Comparison of ENCODE assay signal across 23 cellular contexts in the genomic region with DNA sequence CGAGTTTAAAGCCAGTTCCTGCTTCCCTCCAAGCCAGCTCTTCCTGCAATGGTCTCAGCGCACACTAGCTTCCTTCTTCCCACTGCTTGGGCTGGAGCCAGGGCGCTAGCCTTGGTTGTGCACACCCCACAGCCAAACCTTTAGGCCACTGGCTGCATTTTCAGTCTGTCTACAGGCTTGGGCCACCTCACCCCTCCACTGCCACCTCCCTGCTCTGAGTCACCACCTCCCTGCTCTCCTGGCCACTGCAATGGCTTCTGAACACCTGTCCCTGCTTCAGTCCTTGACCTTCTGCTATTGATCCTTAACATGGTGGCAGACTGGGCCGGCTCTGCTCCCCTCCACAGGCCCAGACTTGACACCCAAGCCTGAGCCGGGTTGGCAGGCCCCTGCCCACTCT.
DNase-seq lines count a peak whose midpoint lies in the region; ATAC-seq, FAIRE-seq and TF ChIP-seq lines count a peak whose summit lies in the region.
"Had no signal": no experiment of that assay in that cellular context is flagged by ENCODE, and none has a peak within 500 bp of the region (broad histone marks: within the 10 kb centered on the region; RNA-seq: fewer than 3 reads in every experiment).

No MANE protein-coding gene starts in this region.

- H3K4me2 ChIP-seq in HepG2 (ENCODE audit: low read depth, low read length), result no peak overlapping the region

- no peak for TF ChIP-seq POLR2A in HepG2 (IDR thresholded peaks at IDR 0.05; ENCODE audit: insufficient read depth in 1 of 2, low read depth in 2 of 2, low read length in 2 of 2)

- WGBS in HepG2 (ENCODE audit: low lambda C conversion rate), result 71% methylated on average over 5 of the region's 5 CpGs

- H3K27ac Mint-ChIP-seq in activated CD8-positive, alpha-beta T cell treated with anti-CD3 and anti-CD28 coated beads for 36 hours, result peak overlapping the region; percentile 57
- H3K27ac Mint-ChIP-seq in natural killer cell, result peak overlapping the region in 1 of 2 donors; percentile 41
- H3K27ac Mint-ChIP-seq: activated CD4-positive, alpha-beta T cell treated with anti-CD3 and anti-CD28 coated beads, Interleukin-2, amount 10 ng/mL, durations not matched to agents 7 days and 5 days; CD4-positive, alpha-beta memory T cell had no signal

- in situ Hi-C loops in KBM-7 (cut with MboI; ENCODE audit: low pct_unique_long_range_greater_than_20kb, low sequenced_read_pairs) (no loop called here), HepG2 (cut with HindIII; ENCODE audit: extremely low pct_ligation_motif_present, low pct_unique_long_range_greater_than_20kb) (no loop called here)

- CTCF ChIA-PET in activated CD8-positive, alpha-beta T cell treated with anti-CD3 and anti-CD28 coated beads for 36 hours (lab: Charles Lee), result no interaction called here
- CTCF ChIA-PET in HepG2 (lab: Yijun Ruan, JAX; ENCODE audit: low intra/inter-chr PET ratio, low total read pairs), result no interaction called here

- H3K27me3 Mint-ChIP-seq in activated CD8-positive, alpha-beta T cell treated with anti-CD3 and anti-CD28 coated beads for 36 hours, result no peaks in the 10 kb centered on the region
- H3K27me3 Mint-ChIP-seq in natural killer cell (ENCODE audit: low read depth in 2 of 2), result no peaks in the 10 kb centered on the region
- H3K27me3 Mint-ChIP-seq: activated CD4-positive, alpha-beta T cell treated with anti-CD3 and anti-CD28 coated beads, Interleukin-2, amount 10 ng/mL, durations not matched to agents 7 days and 5 days; CD4-positive, alpha-beta memory T cell; naive B cell had no signal

- TF ChIP-seq CTCF in activated CD8-positive, alpha-beta T cell treated with anti-CD3 and anti-CD28 coated beads for 36 hours (IDR thresholded peaks at IDR 0.05), result no peak
- TF ChIP-seq CTCF in HepG2 (CRISPR knock-in tag; IDR thresholded peaks at IDR 0.05) (0 out of 2 replicates have a peak, but pooled peaks have one; percentile 5), natural killer cell (IDR thresholded peaks at IDR 0.05) (no peak)

- H4K20me1 ChIP-seq in HepG2 (ENCODE audit: insufficient read depth, low read length), result no peaks in the 10 kb centered on the region

- TF ChIP-seq EP300 in HepG2 (IDR thresholded peaks at IDR 0.05; ENCODE audit: low read depth in 2 of 2, low read length in 2 of 2) (no peak), HepG2 (CRISPR knock-in tag; IDR thresholded peaks at IDR 0.05; ENCODE audit: borderline replicate concordance) (no peak)

- H2AFZ ChIP-seq in HepG2 (ENCODE audit: low read length), result no peak overlapping the region

- no peak for FAIRE-seq in HepG2 (lab: Jason Lieb, UNC)
- FAIRE-seq: endothelial cell of umbilical vein, H54, islet of Langerhans had no signal

- peaks cover 0 to 5% of the 10 kb centered on the region in 2 experiments; a peak in 1 of 5 replicates for H3K36me3 ChIP-seq in HepG2 (replicated peaks in 1 of 2; ENCODE audit: control insufficient read depth in 1 of 2, insufficient read depth in 2 of 2, low read length in 2 of 2)
- H3K36me3 ChIP-seq: Peyer's patch, SJCRH30, thyroid gland had no signal

- H3K4me3 Mint-ChIP-seq in activated CD8-positive, alpha-beta T cell treated with anti-CD3 and anti-CD28 coated beads for 36 hours, result no peak overlapping the region
- no peak overlapping the region for H3K4me3 Mint-ChIP-seq in natural killer cell
- H3K4me3 Mint-ChIP-seq: activated CD4-positive, alpha-beta T cell treated with anti-CD3 and anti-CD28 coated beads, Interleukin-2, amount 10 ng/mL, durations not matched to agents 7 days and 5 days; CD4-positive, alpha-beta memory T cell; WTC11 had no signal

- H3K36me3 Mint-ChIP-seq in activated CD8-positive, alpha-beta T cell treated with anti-CD3 and anti-CD28 coated beads for 36 hours (ENCODE audit: low read depth), result peaks cover 40% of the 10 kb centered on the region
- H3K36me3 Mint-ChIP-seq in natural killer cell, result no peaks in the 10 kb centered on the region

- H3K4me3 ChIP-seq in HepG2 (replicated peaks in 1 of 3; ENCODE audit: insufficient read depth in 1 of 3, low read depth in 2 of 3, low read length in 3 of 3), result no peak overlapping the region
- H3K4me3 ChIP-seq: Peyer's patch, SJCRH30, stomach, thyroid gland had no signal

- TF ChIP-seq RAD21 in HepG2 (CRISPR knock-in tag; IDR thresholded peaks at IDR 0.05), result no peak

- no peaks in the 10 kb centered on the region for H3K79me2 ChIP-seq in HepG2 (ENCODE audit: insufficient read depth, low read length)

- intact Hi-C loops in activated CD8-positive, alpha-beta T cell treated with anti-CD3 and anti-CD28 coated beads for 36 hours (cut with micrococcal nuclease), result no loop called here
- intact Hi-C loops in HepG2 (cut with micrococcal nuclease; ENCODE audit: unreplicated experiment) (loop anchor here (5.0 kb wide), 1 partner anchor 208 kb away; no protein-coding TSS in a partner anchor), natural killer cell (cut with micrococcal nuclease) (no loop called here)

- no peaks in the 10 kb centered on the region for H3K9me3 ChIP-seq in HepG2 (ENCODE audit: low read length)
- H3K9me3 ChIP-seq: thyroid gland had no signal

- H3K9me3 Mint-ChIP-seq in activated CD8-positive, alpha-beta T cell treated with anti-CD3 and anti-CD28 coated beads for 36 hours, result no peaks in the 10 kb centered on the region
- H3K9me3 Mint-ChIP-seq in natural killer cell, result no peaks in the 10 kb centered on the region

- peak; percentile 6 for DNase-seq in NCI-H510A treated with DMSO at 0.1 percent for 48 hours (lab: John Stamatoyannopoulos, UW)
- DNase-seq in NCI-H510A (lab: John Stamatoyannopoulos, UW), result no peak
- DNase-seq in KBM-7, result peak; percentile 4
- no peak for DNase-seq in activated CD8-positive, alpha-beta T cell treated with anti-CD3 and anti-CD28 coated beads for 36 hours
- no peak for DNase-seq in HepG2 (ENCODE audit: low spot score)
- no peak for DNase-seq in natural killer cell
- no peak for DNase-seq in hypothalamus (lab: John Stamatoyannopoulos, UW)
- DNase-seq: activated CD4-positive, alpha-beta T cell treated with anti-CD3 and anti-CD28 coated beads, Interleukin-2, amount 10 ng/mL, durations not matched to agents 7 days and 5 days; CD4-positive, alpha-beta memory T cell; DMS 273 treated with DMSO at 0.1 percent for 48 hours; left ventricle myocardium superior; naive B cell; NCI-H1436 treated with DMSO at 0.1 percent for 48 hours; Peyer's patch; SJCRH30; stomach; T1000; thyroid gland had no signal

- ATAC-seq in activated CD8-positive, alpha-beta T cell treated with anti-CD3 and anti-CD28 coated beads for 36 hours, result no peak
- peak; percentile 75 for ATAC-seq in HepG2
- no peak for ATAC-seq in natural killer cell
- ATAC-seq in GM21526 (IDR thresholded peaks at IDR 0.05; ENCODE audit: low FRiP score, unreplicated experiment), result no peak
- ATAC-seq: left ventricle myocardium superior, WTC11 had no signal

- H3K4me1 Mint-ChIP-seq in activated CD8-positive, alpha-beta T cell treated with anti-CD3 and anti-CD28 coated beads for 36 hours (ENCODE audit: low read depth), result no peaks in the 10 kb centered on the region
- H3K4me1 Mint-ChIP-seq in natural killer cell, result peaks cover 0 to 6% of the 10 kb centered on the region in 2 donors
- H3K4me1 Mint-ChIP-seq: activated CD4-positive, alpha-beta T cell treated with anti-CD3 and anti-CD28 coated beads, Interleukin-2, amount 10 ng/mL, durations not matched to agents 7 days and 5 days; CD4-positive, alpha-beta memory T cell had no signal

- no peaks in the 10 kb centered on the region for H3K27me3 ChIP-seq in HepG2 (ENCODE audit: control insufficient read depth in 1 of 2, insufficient read depth in 2 of 2, low read length in 2 of 2)
- H3K27me3 ChIP-seq: Peyer's patch, SJCRH30, stomach, thyroid gland had no signal

- no peak overlapping the region for H3K9ac ChIP-seq in HepG2 (ENCODE audit: insufficient read depth, low read depth, low read length)

- no TSS peak for BruUV-seq in HepG2 (replicated peaks; lab: Mats Ljungman, UMichigan)

- peaks cover 27% of the 10 kb centered on the region for H3K4me1 ChIP-seq in HepG2 (ENCODE audit: insufficient read depth, low read length)
- H3K4me1 ChIP-seq: Peyer's patch, stomach, thyroid gland had no signal

- H3K27ac ChIP-seq in HepG2 (ENCODE audit: extremely low read length, insufficient read depth, low read length), result peak overlapping the region; percentile 23
- H3K27ac ChIP-seq: Peyer's patch, SJCRH30, stomach, thyroid gland had no signal

- POLR2A ChIA-PET in activated CD8-positive, alpha-beta T cell treated with anti-CD3 and anti-CD28 coated beads for 36 hours (lab: Charles Lee), result interaction anchor here (0.8 kb wide), 1 partner anchor 31 kb away, joined by 3 read pairs; no protein-coding TSS in a partner anchor
- POLR2A ChIA-PET in HepG2 (lab: Yijun Ruan, JAX), result no interaction called here

TF ChIP-seq in HepG2, 621 proteins besides CTCF, POLR2A, EP300 and RAD21 (continues in another document):
- peak; percentile 92 for TF ChIP-seq ZSCAN25 (CRISPR knock-in tag; IDR thresholded peaks at IDR 0.05)
- TF ChIP-seq NR2F1 (CRISPR knock-in tag; IDR thresholded peaks at IDR 0.05), result peak; percentile 19 to 53; a peak in 1 of 4 replicates
- peak; percentile 11 for TF ChIP-seq SKI (IDR thresholded peaks at IDR 0.05; ENCODE audit: partially characterized antibody)
- TF ChIP-seq, protein P1, sequence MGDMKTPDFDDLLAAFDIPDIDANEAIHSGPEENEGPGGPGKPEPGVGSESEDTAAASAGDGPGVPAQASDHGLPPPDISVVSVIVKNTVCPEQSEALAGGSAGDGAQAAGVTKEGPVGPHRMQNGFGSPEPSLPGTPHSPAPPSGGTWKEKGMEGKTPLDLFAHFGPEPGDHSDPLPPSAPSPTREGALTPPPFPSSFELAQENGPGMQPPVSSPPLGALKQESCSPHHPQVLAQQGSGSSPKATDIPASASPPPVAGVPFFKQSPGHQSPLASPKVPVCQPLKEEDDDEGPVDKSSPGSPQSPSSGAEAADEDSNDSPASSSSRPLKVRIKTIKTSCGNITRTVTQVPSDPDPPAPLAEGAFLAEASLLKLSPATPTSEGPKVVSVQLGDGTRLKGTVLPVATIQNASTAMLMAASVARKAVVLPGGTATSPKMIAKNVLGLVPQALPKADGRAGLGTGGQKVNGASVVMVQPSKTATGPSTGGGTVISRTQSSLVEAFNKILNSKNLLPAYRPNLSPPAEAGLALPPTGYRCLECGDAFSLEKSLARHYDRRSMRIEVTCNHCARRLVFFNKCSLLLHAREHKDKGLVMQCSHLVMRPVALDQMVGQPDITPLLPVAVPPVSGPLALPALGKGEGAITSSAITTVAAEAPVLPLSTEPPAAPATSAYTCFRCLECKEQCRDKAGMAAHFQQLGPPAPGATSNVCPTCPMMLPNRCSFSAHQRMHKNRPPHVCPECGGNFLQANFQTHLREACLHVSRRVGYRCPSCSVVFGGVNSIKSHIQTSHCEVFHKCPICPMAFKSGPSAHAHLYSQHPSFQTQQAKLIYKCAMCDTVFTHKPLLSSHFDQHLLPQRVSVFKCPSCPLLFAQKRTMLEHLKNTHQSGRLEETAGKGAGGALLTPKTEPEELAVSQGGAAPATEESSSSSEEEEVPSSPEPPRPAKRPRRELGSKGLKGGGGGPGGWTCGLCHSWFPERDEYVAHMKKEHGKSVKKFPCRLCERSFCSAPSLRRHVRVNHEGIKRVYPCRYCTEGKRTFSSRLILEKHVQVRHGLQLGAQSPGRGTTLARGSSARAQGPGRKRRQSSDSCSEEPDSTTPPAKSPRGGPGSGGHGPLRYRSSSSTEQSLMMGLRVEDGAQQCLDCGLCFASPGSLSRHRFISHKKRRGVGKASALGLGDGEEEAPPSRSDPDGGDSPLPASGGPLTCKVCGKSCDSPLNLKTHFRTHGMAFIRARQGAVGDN (CRISPR knock-in tag; IDR thresholded peaks at IDR 0.05), result peak; percentile 71

Comparison
In these comparisons a context has a peak if more than half of its experiments do, and no peak if none do; other contexts are left out.
1. DNase-seq: peak in NCI-H510A treated with DMSO at 0.1 percent for 48 hours (single experiment) and KBM-7 (single experiment); none in NCI-H510A (single experiment), activated CD8-positive, alpha-beta T cell treated with anti-CD3 and anti-CD28 coated beads for 36 hours (single experiment), HepG2 (single experiment), natural killer cell (single experiment) and hypothalamus (0 of 51).